In genomic region chr16:65546353-65546791, GRCh38 we compare ENCODE assay signal across 18 cellular contexts.
A peak's percentile ranks its signal among the peaks of the same experiment; 100 is the strongest.
DNase-seq lines count a peak whose midpoint lies in the region; ATAC-seq, FAIRE-seq and TF ChIP-seq lines count a peak whose summit lies in the region.
"Had no signal": no experiment of that assay in that cellular context is flagged by ENCODE, and none has a peak within 500 bp of the region (broad histone marks: within the 10 kb centered on the region; RNA-seq: fewer than 3 reads in every experiment).

No MANE protein-coding gene starts in this region.

- POLR2A ChIA-PET in HepG2 (lab: Yijun Ruan, JAX), result no interaction called here

- peaks cover 16% of the 10 kb centered on the region for H3K27me3 Mint-ChIP-seq in type B pancreatic cell

- H3K79me2 ChIP-seq in HepG2 (ENCODE audit: insufficient read depth, low read length), result no peaks in the 10 kb centered on the region

- no peak overlapping the region for H3K4me2 ChIP-seq in HepG2 (ENCODE audit: low read depth, low read length)

- H3K36me3 ChIP-seq in liver (ENCODE audit: control insufficient read depth in 4 of 4, insufficient read depth in 3 of 4, low read depth in 1 of 4, low read length in 3 of 4) (no peaks in the 10 kb centered on the region), HepG2 (replicated peaks in 1 of 2; ENCODE audit: control insufficient read depth in 1 of 2, insufficient read depth in 2 of 2, low read length in 2 of 2) (no peaks in the 10 kb centered on the region), body of pancreas (replicated peaks in 1 of 2; ENCODE audit: insufficient read depth in 1 of 2, low read depth in 2 of 2) (no peaks in the 10 kb centered on the region)

- no peak for FAIRE-seq in HepG2 (lab: Jason Lieb, UNC)
- FAIRE-seq: GM18507 had no signal

- peaks cover 0 to 3% (median 0%) of the 10 kb centered on the region in 4 donors for H3K9me3 ChIP-seq in liver (ENCODE audit: control insufficient read depth in 4 of 4, low read length in 3 of 4)
- peaks cover 4% of the 10 kb centered on the region; the same call in 1 of the 2 replicates for H3K9me3 ChIP-seq in HepG2 (ENCODE audit: low read length)
- H3K9me3 ChIP-seq in right cardiac atrium (ENCODE audit: control insufficient read depth, low read length), result no peaks in the 10 kb centered on the region
- H3K9me3 ChIP-seq in body of pancreas, result no peaks in the 10 kb centered on the region

- DNase-seq in HepG2 (ENCODE audit: low spot score), result no peak
- peak; percentile 74 for DNase-seq in astrocyte of the spinal cord (ENCODE audit: low read depth, low spot score)
- no peak for DNase-seq in right cardiac atrium
- DNase-seq in type B pancreatic cell (ENCODE audit: extremely low spot score, unreplicated experiment), result no peak
- no peak for DNase-seq in NCI-H1436 treated with DMSO at 0.1 percent for 48 hours (lab: John Stamatoyannopoulos, UW)
- no peak for DNase-seq in body of pancreas
- DNase-seq in dedifferentiated amniotic fluid mesenchymal stem cell (ENCODE audit: extremely low spot score), result no peak
- DNase-seq: activated CD4-positive, alpha-beta T cell treated with anti-CD3 and anti-CD28 coated beads for 4 hours; hippocampal formation; NCI-H1694 treated with DMSO at 0.1 percent for 48 hours; NCI-H526 treated with DMSO at 0.1 percent for 48 hours; retina; RPMI8226; stimulated activated CD4-positive, alpha-beta T cell treated with anti-CD3 and anti-CD28 coated beads, Interleukin-2, amount 100 ng/mL, for 24 hours had no signal

- peak overlapping the region; percentile 53 for H3K4me3 Mint-ChIP-seq in type B pancreatic cell
- H3K4me3 Mint-ChIP-seq: natural killer cell treated with Interleukin-12 subunit alpha and Interleukin-12 subunit beta and Interleukin-15 and Interleukin-18, amount 100 ng/mL, for 72 hours had no signal

- H3K4me1 ChIP-seq in liver (ENCODE audit: control insufficient read depth in 4 of 4, insufficient read depth in 4 of 4, low read length in 3 of 4), result no peaks in the 10 kb centered on the region
- H3K4me1 ChIP-seq in HepG2 (ENCODE audit: insufficient read depth, low read length), result no peaks in the 10 kb centered on the region
- H3K4me1 ChIP-seq in right cardiac atrium (ENCODE audit: control insufficient read depth, insufficient read depth, low read length), result peaks cover 1% of the 10 kb centered on the region
- no peaks in the 10 kb centered on the region for H3K4me1 ChIP-seq in body of pancreas

- H4K20me1 ChIP-seq in HepG2 (ENCODE audit: insufficient read depth, low read length), result no peaks in the 10 kb centered on the region

- no peak overlapping the region for H2AFZ ChIP-seq in HepG2 (ENCODE audit: low read length)

- TF ChIP-seq CTCF in liver (IDR thresholded peaks at IDR 0.05; ENCODE audit: low read depth, low read length, missing input control) (no peak), HepG2 (CRISPR knock-in tag; IDR thresholded peaks at IDR 0.05) (no peak), astrocyte of the spinal cord (IDR thresholded peaks at IDR 0.05; ENCODE audit: low read depth, low read length) (no peak), type B pancreatic cell (conservative IDR thresholded peaks at IDR 0.05) (no peak), body of pancreas (IDR thresholded peaks at IDR 0.05) (no peak)

- no peak for TF ChIP-seq POLR2A in HepG2 (IDR thresholded peaks at IDR 0.05; ENCODE audit: insufficient read depth in 1 of 2, low read depth in 2 of 2, low read length in 2 of 2)
- no peak for TF ChIP-seq POLR2A in body of pancreas (IDR thresholded peaks at IDR 0.05)

- BruUV-seq in HepG2 (replicated peaks; lab: Mats Ljungman, UMichigan), result no TSS peak

- H3K27ac ChIP-seq in liver (ENCODE audit: low read depth in 1 of 2, low read length in 2 of 2) (no peak overlapping the region), HepG2 (ENCODE audit: extremely low read length, insufficient read depth, low read length) (no peak overlapping the region), right cardiac atrium (ENCODE audit: low read length) (no peak overlapping the region), body of pancreas (no peak overlapping the region)

- TF ChIP-seq RAD21 in liver (IDR thresholded peaks at IDR 0.05) (no peak), HepG2 (CRISPR knock-in tag; IDR thresholded peaks at IDR 0.05) (no peak)

- ATAC-seq in HepG2, result no peak
- peak; percentile 77 to 87 for ATAC-seq in right cardiac atrium
- no peak for ATAC-seq in body of pancreas
- ATAC-seq: activated naive CD4-positive, alpha-beta T cell treated with anti-CD3 and anti-CD28 coated beads, Interleukin-2, amount 50 U/mL, for 72 hours; natural killer cell treated with Interleukin-12 subunit alpha and Interleukin-12 subunit beta and Interleukin-15 and Interleukin-18, amount 100 ng/mL, for 72 hours had no signal

- peak overlapping the region; percentile 60 for H3K27ac Mint-ChIP-seq in type B pancreatic cell
- H3K27ac Mint-ChIP-seq: activated naive CD4-positive, alpha-beta T cell treated with anti-CD3 and anti-CD28 coated beads, Interleukin-2, amount 50 U/mL, for 72 hours; natural killer cell treated with Interleukin-12 subunit alpha and Interleukin-12 subunit beta and Interleukin-15 and Interleukin-18, amount 100 ng/mL, for 72 hours had no signal

- H3K4me1 Mint-ChIP-seq in type B pancreatic cell (ENCODE audit: unreplicated experiment), result peaks cover 48% of the 10 kb centered on the region

- no peaks in the 10 kb centered on the region for H3K9me3 Mint-ChIP-seq in type B pancreatic cell

- H3K9ac ChIP-seq in liver (ENCODE audit: low read depth in 1 of 2, low read length in 2 of 2), result no peak overlapping the region
- no peak overlapping the region for H3K9ac ChIP-seq in HepG2 (ENCODE audit: insufficient read depth, low read depth, low read length)

- WGBS in liver, result 8% methylated on average over 3 of the region's 3 CpGs
- WGBS in HepG2 (ENCODE audit: low lambda C conversion rate), result 0% methylated on average over 3 of the region's 3 CpGs
- WGBS in right cardiac atrium, result 4% methylated on average over 3 of the region's 3 CpGs
- 0 to 2% methylated on average over 3 of the region's 3 CpGs for WGBS in body of pancreas, 2 donors

- H3K27me3 ChIP-seq in liver (ENCODE audit: control insufficient read depth in 4 of 4, insufficient read depth in 4 of 4, low read length in 3 of 4) (no peaks in the 10 kb centered on the region), HepG2 (ENCODE audit: control insufficient read depth in 1 of 2, insufficient read depth in 2 of 2, low read length in 2 of 2) (no peaks in the 10 kb centered on the region), right cardiac atrium (ENCODE audit: control insufficient read depth, insufficient read depth) (no peaks in the 10 kb centered on the region), body of pancreas (no peaks in the 10 kb centered on the region)

- no peak for TF ChIP-seq EP300 in HepG2 (IDR thresholded peaks at IDR 0.05; ENCODE audit: low read depth in 2 of 2, low read length in 2 of 2)
- no peak for TF ChIP-seq EP300 in HepG2 (CRISPR knock-in tag; IDR thresholded peaks at IDR 0.05; ENCODE audit: borderline replicate concordance)

- intact Hi-C loops in HepG2 (cut with micrococcal nuclease; ENCODE audit: unreplicated experiment) (no loop called here), right cardiac atrium (cut with DNase I) (no loop called here), body of pancreas (cut with DNase I) (no loop called here)

- H3K36me3 Mint-ChIP-seq in type B pancreatic cell, result no peaks in the 10 kb centered on the region
- H3K36me3 Mint-ChIP-seq: natural killer cell treated with Interleukin-12 subunit alpha and Interleukin-12 subunit beta and Interleukin-15 and Interleukin-18, amount 100 ng/mL, for 72 hours had no signal

- CTCF ChIA-PET in HepG2 (lab: Yijun Ruan, JAX; ENCODE audit: low intra/inter-chr PET ratio, low total read pairs), result no interaction called here

- no peak overlapping the region for H3K4me3 ChIP-seq in liver (ENCODE audit: low read depth in 1 of 3, low read length in 3 of 3)
- H3K4me3 ChIP-seq in HepG2 (replicated peaks in 1 of 3; ENCODE audit: insufficient read depth in 1 of 3, low read depth in 2 of 3, low read length in 3 of 3), result no peak overlapping the region
- no peak overlapping the region for H3K4me3 ChIP-seq in astrocyte of the spinal cord (ENCODE audit: low read depth, low read length)
- H3K4me3 ChIP-seq in right cardiac atrium (ENCODE audit: low read length), result no peak overlapping the region
- no peak overlapping the region for H3K4me3 ChIP-seq in body of pancreas

- in situ Hi-C loops in HepG2 (cut with HindIII; ENCODE audit: extremely low pct_ligation_motif_present, low pct_unique_long_range_greater_than_20kb), result no loop called here
- in situ Hi-C loops in astrocyte of the spinal cord (cut with HindIII; ENCODE audit: low sequenced_read_pairs), result no loop called here

TF ChIP-seq in liver, 16 proteins besides CTCF, POLR2A, EP300 and RAD21 (continues in another document):
- TF ChIP-seq EGR1 (IDR thresholded peaks at IDR 0.05; ENCODE audit: low read depth in 2 of 2) (no peak), NR2F2 (IDR thresholded peaks at IDR 0.05) (peak; percentile 44), YY1 (IDR thresholded peaks at IDR 0.05) (no peak)

TF ChIP-seq in HepG2, 621 proteins besides CTCF, POLR2A, EP300 and RAD21 (continues in another document):
- TF ChIP-seq ARNT2 (CRISPR knock-in tag; IDR thresholded peaks at IDR 0.05; ENCODE audit: low read depth) (no peak), THAP9 (CRISPR knock-in tag; IDR thresholded peaks at IDR 0.05; ENCODE audit: borderline replicate concordance) (no peak), MED13 (CRISPR knock-in tag; IDR thresholded peaks at IDR 0.05) (no peak)

Comparison
In these comparisons a context has a peak if more than half of its experiments do, and no peak if none do; other contexts are left out.
1. ATAC-seq: peak in right cardiac atrium (2 of 2); none in HepG2 (single experiment) and body of pancreas (single experiment).